In the genomic region with DNA sequence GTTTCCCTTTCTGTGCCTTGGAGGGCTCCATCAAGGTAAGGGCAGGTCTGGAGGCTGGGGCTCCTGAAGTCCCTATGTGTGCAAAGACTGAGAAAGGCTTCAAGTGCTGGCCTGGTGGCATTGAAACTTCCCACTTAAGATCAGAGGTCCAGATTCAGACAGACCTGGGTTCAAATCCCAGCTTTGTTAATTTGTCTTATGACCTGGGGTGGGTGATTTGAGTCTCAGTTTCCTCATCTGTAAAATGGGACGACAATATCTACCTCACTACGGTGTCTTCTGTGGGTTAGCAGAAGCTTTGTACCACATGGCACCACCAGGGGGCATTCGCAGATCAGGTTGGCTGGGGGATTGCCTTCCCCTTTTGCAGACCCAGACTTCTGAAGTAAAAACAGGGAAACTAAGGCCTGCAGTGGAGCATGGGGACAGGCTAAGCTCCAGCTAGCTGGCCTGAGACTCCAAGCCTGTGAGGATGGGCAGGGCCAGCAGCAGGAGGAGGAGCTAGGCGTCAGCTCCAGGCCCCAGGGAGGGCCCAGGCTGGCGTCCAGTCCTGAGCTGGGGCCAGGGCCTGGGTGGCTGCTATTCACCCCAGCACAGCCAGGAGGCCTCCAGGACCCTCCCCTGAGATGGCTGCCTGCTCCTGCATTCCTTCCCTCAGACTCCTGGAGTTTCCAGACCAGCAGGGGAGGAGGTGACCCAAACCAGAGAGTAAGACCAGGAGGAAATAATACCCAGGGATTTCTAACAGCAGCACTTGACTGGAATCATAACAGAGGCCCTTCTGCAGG, we compare ENCODE assay signal across 8 cellular contexts. TPM values are rescaled to one million over a fixed set of nuclear protein-coding genes. Genes with fewer than 3 reads are reported as not detected.
DNase-seq lines count a peak whose midpoint lies in the region; ATAC-seq and TF ChIP-seq lines count a peak whose summit lies in the region.

No MANE protein-coding gene starts in this region.

- H3K9ac ChIP-seq in mucosa of stomach (ENCODE audit: low read length) = peak overlapping the region; percentile 69

- H3K4me3 Mint-ChIP-seq in activated T-cell treated with anti-CD3 and anti-CD28 coated beads, Interleukin-2, amount 50 U/mL, for 4 hours = peak overlapping the region; percentile 83

- no peak for TF ChIP-seq EP300 in esophagus muscularis mucosa (IDR thresholded peaks at IDR 0.05)

- no peaks in the 10 kb centered on the region for H3K27me3 Mint-ChIP-seq in activated T-cell treated with anti-CD3 and anti-CD28 coated beads, Interleukin-2, amount 50 U/mL, for 4 hours (ENCODE audit: low read depth)

- peak overlapping the region; percentile 94 to 99 (median 98) for H3K27ac ChIP-seq in esophagus muscularis mucosa (replicated peaks in 1 of 4)

- peaks cover 14 to 54% (median 38%) of the 10 kb centered on the region in 4 donors for H3K36me3 ChIP-seq in esophagus muscularis mucosa
- peaks cover 2% of the 10 kb centered on the region for H3K36me3 ChIP-seq in mucosa of stomach (ENCODE audit: control insufficient read depth, insufficient read depth, low read length)

- peaks cover 37% of the 10 kb centered on the region for H3K4me1 Mint-ChIP-seq in activated T-cell treated with anti-CD3 and anti-CD28 coated beads, Interleukin-2, amount 50 U/mL, for 4 hours (ENCODE audit: low read depth)

- H3K4me1 ChIP-seq in esophagus muscularis mucosa (peaks cover 41 to 52% (median 50%) of the 10 kb centered on the region in 4 donors), mucosa of stomach (ENCODE audit: control insufficient read depth, insufficient read depth, low read length) (peaks cover 34% of the 10 kb centered on the region)

- TF ChIP-seq POLR2A in esophagus muscularis mucosa (IDR thresholded peaks at IDR 0.05; ENCODE audit: low read depth) = no peak

- peak; percentile 67 to 92 (median 82) for TF ChIP-seq CTCF in esophagus muscularis mucosa (IDR thresholded peaks at IDR 0.05)

- H3K9me3 Mint-ChIP-seq in activated T-cell treated with anti-CD3 and anti-CD28 coated beads, Interleukin-2, amount 50 U/mL, for 4 hours = no peaks in the 10 kb centered on the region

- DNase-seq in CD1c-positive myeloid dendritic cell (ENCODE audit: extremely low spot score) (peak; percentile 89), OCI-M1 (lab: John Stamatoyannopoulos, UW) (peak; percentile 93), esophagus muscularis mucosa (ENCODE audit: extremely low spot score) (no peak)
- peak; percentile 89 for DNase-seq in activated T-cell treated with anti-CD3 and anti-CD28 coated beads, Interleukin-2, amount 50 U/mL, for 4 hours
- DNase-seq in stimulated activated CD8-positive, alpha-beta memory T cell treated with anti-CD3 and anti-CD28 coated beads, Interleukin-4, amount 100 ng/mL, for 1 hour (ENCODE audit: low read depth in 2 of 2, low spot score in 1 of 2) = peak; percentile 74 to 80

- no peaks in the 10 kb centered on the region for H3K9me3 ChIP-seq in esophagus muscularis mucosa
- H3K9me3 ChIP-seq in mucosa of stomach (ENCODE audit: control insufficient read depth, low read length) = no peaks in the 10 kb centered on the region

- H3K27me3 ChIP-seq in esophagus muscularis mucosa = no peaks in the 10 kb centered on the region
- H3K27me3 ChIP-seq in mucosa of stomach (ENCODE audit: control insufficient read depth, insufficient read depth, low read length) = no peaks in the 10 kb centered on the region

- H3K4me3 ChIP-seq in esophagus muscularis mucosa = peak overlapping the region; percentile 76 to 99 (median 92)
- H3K4me3 ChIP-seq in mucosa of stomach (ENCODE audit: low read length) = peak overlapping the region; percentile 43

- ATAC-seq in HG03354 (IDR thresholded peaks at IDR 0.05; ENCODE audit: poor library complexity, severe bottlenecking, unreplicated experiment) (peak; percentile 33), GM18502 (IDR thresholded peaks at IDR 0.05; ENCODE audit: poor library complexity, unreplicated experiment) (no peak)
- peak; percentile 31 to 39 for ATAC-seq in activated T-cell treated with anti-CD3 and anti-CD28 coated beads, Interleukin-2, amount 50 U/mL, for 4 hours

- H3K36me3 Mint-ChIP-seq in activated T-cell treated with anti-CD3 and anti-CD28 coated beads, Interleukin-2, amount 50 U/mL, for 4 hours (ENCODE audit: insufficient read depth) = peaks cover 7% of the 10 kb centered on the region

- intact Hi-C loops in esophagus muscularis mucosa (cut with DNase I) = loop anchor here (1.0 to 2.0 kb wide), 3 partner anchors 39 to 98 kb away; a partner anchor contains a TSS

- 11% methylated on average over 3 of the region's 5 CpGs for WGBS in esophagus muscularis mucosa

RNA-seq across cellular contexts. Expression of a gene that starts 1.5 kb away (rescaled TPM):
- total RNA-seq in activated T-cell treated with anti-CD3 and anti-CD28 coated beads, Interleukin-2, amount 50 U/mL, for 4 hours = 1 to 10 TPM; 1.1 to 2.9 (median 2.4) TPM
- total RNA-seq in esophagus muscularis mucosa = 10 to 100 TPM; 16.5 to 19.4 (median 17.8) TPM

RNA-seq across cellular contexts. Expression of a gene that starts 21.2 kb away (rescaled TPM):
- 10 to 100 TPM; 18.4 to 30.7 (median 22.2) TPM for total RNA-seq in activated T-cell treated with anti-CD3 and anti-CD28 coated beads, Interleukin-2, amount 50 U/mL, for 4 hours
- total RNA-seq in esophagus muscularis mucosa = 1 to 10 TPM in 1 of 4 donors, under 1 TPM in 1, not detected in 2; 0.57 to 8.3 TPM

RNA-seq across cellular contexts. Expression of a gene that starts 38.9 kb away (rescaled TPM):
- 10 to 100 TPM; 12.6 to 16.4 (median 14.0) TPM for total RNA-seq in activated T-cell treated with anti-CD3 and anti-CD28 coated beads, Interleukin-2, amount 50 U/mL, for 4 hours
- total RNA-seq in esophagus muscularis mucosa = 10 to 100 TPM; 29.5 to 40.3 (median 38.0) TPM

RNA-seq across cellular contexts. Expression of a gene that starts 41.3 kb away (rescaled TPM):
- total RNA-seq in activated T-cell treated with anti-CD3 and anti-CD28 coated beads, Interleukin-2, amount 50 U/mL, for 4 hours = 100 to 1,000 TPM; 226 to 440 (median 307) TPM
- total RNA-seq in esophagus muscularis mucosa = 1 to 10 TPM in 2 of 4 donors, under 1 TPM in 2; 0.19 to 4.8 (median 1.6) TPM

Comparison
In these comparisons a context has a peak if more than half of its experiments do, and no peak if none do; other contexts are left out.
1. RNA of a gene that starts 1.5 kb away (total RNA-seq): 16.5 to 19.4 TPM in esophagus muscularis mucosa; 1.1 to 2.9 TPM in activated T-cell treated with anti-CD3 and anti-CD28 coated beads, Interleukin-2, amount 50 U/mL, for 4 hours; every median in the first group is over 4 times any median in the second.